In the genomic region with DNA sequence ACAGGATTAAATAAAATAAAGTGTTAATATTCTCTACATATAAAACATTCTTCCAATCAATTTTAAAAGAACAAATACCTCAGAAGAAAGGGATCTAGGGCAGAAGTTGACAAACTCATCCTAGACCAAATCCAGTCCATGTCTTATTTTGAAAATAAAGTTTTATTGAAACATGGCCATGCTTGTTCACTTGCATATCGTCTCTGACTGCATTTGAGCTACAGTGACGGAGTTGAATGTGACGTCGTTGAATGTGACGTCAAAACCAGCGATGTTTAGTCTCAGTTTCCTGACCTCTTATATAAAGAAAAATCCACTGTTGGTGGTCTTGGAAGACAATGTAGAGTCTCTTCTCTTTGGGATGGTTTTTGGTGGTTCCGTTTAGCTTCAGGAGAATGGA, we compare ENCODE assay signal across 7 cellular contexts. TPM values are rescaled to one million over a fixed set of nuclear protein-coding genes. Genes with fewer than 3 reads are reported as not detected.
"Had no signal": no experiment of that assay in that cellular context is flagged by ENCODE, and none has a peak within 500 bp of the region (broad histone marks: within the 10 kb centered on the region; RNA-seq: fewer than 3 reads in every experiment).

No MANE protein-coding gene starts in this region.

- DNase-seq: IMR-90, KG1 had no signal

- FAIRE-seq: HepG2, HTR-8/SVneo had no signal

- H3K27ac ChIP-seq: HL-60, KMS-11 had no signal

- H3K4me2 ChIP-seq: KMS-11 had no signal

- ATAC-seq: HepG2 had no signal

- H3K9ac ChIP-seq: KMS-11 had no signal

RNA-seq across cellular contexts. Expression of gene GREB1L, which starts 33.6 kb away (rescaled TPM):
- total RNA-seq: HT-29 had no signal
